ENCODE assay signal across 11 cellular contexts in the genomic region with DNA sequence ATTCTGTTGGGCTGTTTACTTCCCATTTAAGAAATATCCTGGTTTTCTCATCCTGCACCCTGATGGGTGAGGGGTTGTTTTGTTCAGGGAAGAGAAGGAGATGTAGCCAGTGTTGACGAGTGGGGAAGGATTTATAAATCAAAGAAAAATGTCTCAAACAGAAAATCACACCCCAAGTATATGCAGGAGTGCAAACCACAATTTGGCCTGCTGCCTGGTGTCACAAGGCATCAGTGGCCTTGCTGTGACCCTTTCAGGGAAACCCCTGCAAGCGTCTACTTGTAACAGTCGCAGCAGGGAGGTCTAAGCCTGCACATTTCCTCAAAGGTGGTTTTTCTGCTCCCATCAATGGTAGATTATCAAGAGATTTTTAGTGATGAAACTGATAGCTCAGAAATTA.
DNase-seq lines count a peak whose midpoint lies in the region; ATAC-seq and TF ChIP-seq lines count a peak whose summit lies in the region.
"Had no signal": no experiment of that assay in that cellular context is flagged by ENCODE, and none has a peak within 500 bp of the region (broad histone marks: within the 10 kb centered on the region; RNA-seq: fewer than 3 reads in every experiment).

No MANE protein-coding gene starts in this region.

- no peak for TF ChIP-seq CTCF in mammary epithelial cell (conservative IDR thresholded peaks at IDR 0.05 in 1 of 2, IDR thresholded peaks at IDR 0.05 in 1 of 2; ENCODE audit: extremely low read depth in 1 of 2, insufficient read depth in 1 of 2, low read depth in 1 of 2, low read length in 2 of 2)
- TF ChIP-seq CTCF in progenitor cell of endocrine pancreas (IDR thresholded peaks at IDR 0.05; ENCODE audit: unreplicated experiment), result no peak

- H3K9me3 Mint-ChIP-seq in progenitor cell of endocrine pancreas (ENCODE audit: low read depth), result peaks cover 8% of the 10 kb centered on the region
- peaks cover 10 to 20% of the 10 kb centered on the region in 2 donors for H3K9me3 Mint-ChIP-seq in effector memory CD8-positive, alpha-beta T cell

- ATAC-seq in GM18499 (IDR thresholded peaks at IDR 0.05; ENCODE audit: insufficient read depth, unreplicated experiment) (peak; percentile 97), GM21360 (IDR thresholded peaks at IDR 0.05; ENCODE audit: unreplicated experiment) (peak; percentile 98), HG03066 (IDR thresholded peaks at IDR 0.05; ENCODE audit: low read depth, unreplicated experiment) (peak; percentile 83)
- ATAC-seq in effector memory CD8-positive, alpha-beta T cell (replicated peaks), result no peak
- ATAC-seq: HCT116 had no signal

- peaks cover 32% of the 10 kb centered on the region for H3K4me1 ChIP-seq in mammary epithelial cell (ENCODE audit: insufficient read depth, low read length)

- DNase-seq in mammary epithelial cell, result no peak
- no peak for DNase-seq in progenitor cell of endocrine pancreas (ENCODE audit: low spot score, unreplicated experiment)
- no peak for DNase-seq in UCSD-AML1 (lab: John Stamatoyannopoulos, UW; ENCODE audit: unreplicated experiment)
- no peak for DNase-seq in effector memory CD8-positive, alpha-beta T cell
- DNase-seq in DMS153 (lab: John Stamatoyannopoulos, UW), result no peak
- DNase-seq: effector CD4-positive, alpha-beta T cell; NCI-H2081 had no signal

- 20% methylated on average over 3 of the region's 3 CpGs for WGBS in mammary epithelial cell (ENCODE audit: low coverage, missing lambda C conversion rate)

- no peak overlapping the region for H3K4me3 ChIP-seq in mammary epithelial cell (replicated peaks in 1 of 3; ENCODE audit: insufficient read depth in 1 of 3, low read depth in 2 of 3, low read length in 3 of 3)

- CTCF ChIA-PET in mammary epithelial cell (lab: Charles Lee; ENCODE audit: low non-redundant PET), result no interaction called here

- intact Hi-C loops in mammary epithelial cell (cut with micrococcal nuclease), result no loop called here

- no TSS peak for BruUV-seq in mammary epithelial cell (replicated peaks; lab: Mats Ljungman, UMichigan)

- H3K27ac Mint-ChIP-seq in progenitor cell of endocrine pancreas, result no peak overlapping the region
- no peak overlapping the region for H3K27ac Mint-ChIP-seq in effector memory CD8-positive, alpha-beta T cell

- H3K36me3 Mint-ChIP-seq in progenitor cell of endocrine pancreas (ENCODE audit: insufficient read depth), result no peaks in the 10 kb centered on the region
- no peaks in the 10 kb centered on the region for H3K36me3 Mint-ChIP-seq in effector memory CD8-positive, alpha-beta T cell (ENCODE audit: insufficient read depth)

- H3K79me2 ChIP-seq in mammary epithelial cell (ENCODE audit: insufficient read depth, low read length), result no peaks in the 10 kb centered on the region

- H3K4me1 Mint-ChIP-seq in progenitor cell of endocrine pancreas (ENCODE audit: low read depth), result no peaks in the 10 kb centered on the region
- peaks cover 0 to 3% of the 10 kb centered on the region in 2 donors for H3K4me1 Mint-ChIP-seq in effector memory CD8-positive, alpha-beta T cell (ENCODE audit: low read depth in 2 of 2)

- peak overlapping the region; percentile 32 for H2AFZ ChIP-seq in mammary epithelial cell (ENCODE audit: low read depth, low read length)

- no peaks in the 10 kb centered on the region for H3K27me3 ChIP-seq in mammary epithelial cell (ENCODE audit: insufficient read depth, low read length)

- no peaks in the 10 kb centered on the region for H4K20me1 ChIP-seq in mammary epithelial cell (ENCODE audit: insufficient read depth, low read length)

- H3K4me3 Mint-ChIP-seq in progenitor cell of endocrine pancreas (ENCODE audit: low read depth), result no peak overlapping the region
- no peak overlapping the region for H3K4me3 Mint-ChIP-seq in effector memory CD8-positive, alpha-beta T cell

- H3K9ac ChIP-seq in mammary epithelial cell (ENCODE audit: insufficient read depth, low read length), result no peak overlapping the region

- dilution Hi-C loops in mammary epithelial cell (cut with HindIII; ENCODE audit: low sequenced_read_pairs), result no loop called here

- H3K27me3 Mint-ChIP-seq in progenitor cell of endocrine pancreas, result no peaks in the 10 kb centered on the region
- no peaks in the 10 kb centered on the region for H3K27me3 Mint-ChIP-seq in effector memory CD8-positive, alpha-beta T cell

- no peaks in the 10 kb centered on the region for H3K36me3 ChIP-seq in mammary epithelial cell (ENCODE audit: insufficient read depth, low read length)

- H3K4me2 ChIP-seq in mammary epithelial cell (ENCODE audit: insufficient read depth, low read depth, low read length), result no peak overlapping the region

- H3K27ac ChIP-seq in mammary epithelial cell (ENCODE audit: insufficient read depth, low read depth, low read length), result no peak overlapping the region

- H3K9me3 ChIP-seq in mammary epithelial cell (replicated peaks; ENCODE audit: insufficient read depth, low read length), result peaks cover 3% of the 10 kb centered on the region

- in situ Hi-C loops in mammary epithelial cell (cut with MboI; ENCODE audit: low sequenced_read_pairs in 2 of 2), result no loop called here
